In genomic region chr5:179264641-179265528, GRCh38 we compare ENCODE assay signal across 10 cellular contexts.
DNase-seq lines count a peak whose midpoint lies in the region; ATAC-seq and TF ChIP-seq lines count a peak whose summit lies in the region.
"Had no signal": no experiment of that assay in that cellular context is flagged by ENCODE, and none has a peak within 500 bp of the region (broad histone marks: within the 10 kb centered on the region; RNA-seq: fewer than 3 reads in every experiment).

No MANE protein-coding gene starts in this region.

- no peak for ATAC-seq in left ventricle myocardium superior
- ATAC-seq in GM21619 (IDR thresholded peaks at IDR 0.05; ENCODE audit: unreplicated experiment), result no peak
- ATAC-seq in HG03097 (IDR thresholded peaks at IDR 0.05; ENCODE audit: low FRiP score, unreplicated experiment), result no peak
- ATAC-seq in HG02870 (IDR thresholded peaks at IDR 0.05; ENCODE audit: unreplicated experiment), result no peak

- CTCF ChIA-PET in AG04449 (lab: Yijun Ruan, JAX), result interaction anchor here (1.1 to 1.7 kb wide), 3 partner anchors 10 to 229 kb away, joined by 3 to 13 read pairs (median 3); no protein-coding TSS in a partner anchor

- no peaks in the 10 kb centered on the region for H3K9me3 ChIP-seq in MG63

- H3K4me3 ChIP-seq in AG04449 (ENCODE audit: low read depth, low read length) (peak overlapping the region; percentile 23), MG63 (no peak overlapping the region), rectal smooth muscle tissue (ENCODE audit: low read length) (peak overlapping the region; percentile 46)

- H3K27me3 ChIP-seq in MG63, result no peaks in the 10 kb centered on the region
- H3K27me3 ChIP-seq in rectal smooth muscle tissue (ENCODE audit: control insufficient read depth, insufficient read depth, low read length), result no peaks in the 10 kb centered on the region

- H3K36me3 ChIP-seq in MG63, result peaks cover 62% of the 10 kb centered on the region
- no peaks in the 10 kb centered on the region for H3K36me3 ChIP-seq in rectal smooth muscle tissue (ENCODE audit: control insufficient read depth, insufficient read depth, low read length)

- intact Hi-C loops in left ventricle myocardium superior (cut with micrococcal nuclease), result no loop called here

- H3K9ac ChIP-seq in rectal smooth muscle tissue (ENCODE audit: low read length), result peak overlapping the region; percentile 10

- POLR2A ChIA-PET in AG04449 (lab: Yijun Ruan, JAX), result interaction anchor here (0.6 to 1.0 kb wide), 3 partner anchors 49 to 236 kb away, joined by 3 read pairs; no protein-coding TSS in a partner anchor

- no peak for TF ChIP-seq CTCF in AG04449 (IDR thresholded peaks at IDR 0.05; ENCODE audit: insufficient read depth, low read length, missing control alignments)

- H3K27ac ChIP-seq in rectal smooth muscle tissue (ENCODE audit: low read depth, low read length), result peak overlapping the region; percentile 33

- H3K4me1 ChIP-seq in rectal smooth muscle tissue (ENCODE audit: control insufficient read depth, insufficient read depth, low read length), result peaks cover 15% of the 10 kb centered on the region

- DNase-seq in AG04449 (ENCODE audit: low read depth, low spot score) (no peak), MG63 (peak; percentile 9), left ventricle myocardium superior (peak; percentile 21), NOMO-1 (lab: John Stamatoyannopoulos, UW; ENCODE audit: unreplicated experiment in 2 of 2) (no peak)
- DNase-seq: activated CD4-positive, alpha-beta T cell treated with anti-CD3 and anti-CD28 coated beads, Interleukin-2, amount 50 U/mL, for 48 hours; NCI-H187 had no signal

Comparison
In these comparisons a context has a peak if more than half of its experiments do, and no peak if none do; other contexts are left out.
1. DNase-seq: peak in MG63 (single experiment) and left ventricle myocardium superior (single experiment); none in AG04449 (single experiment) and NOMO-1 (0 of 2).